In the genomic region with DNA sequence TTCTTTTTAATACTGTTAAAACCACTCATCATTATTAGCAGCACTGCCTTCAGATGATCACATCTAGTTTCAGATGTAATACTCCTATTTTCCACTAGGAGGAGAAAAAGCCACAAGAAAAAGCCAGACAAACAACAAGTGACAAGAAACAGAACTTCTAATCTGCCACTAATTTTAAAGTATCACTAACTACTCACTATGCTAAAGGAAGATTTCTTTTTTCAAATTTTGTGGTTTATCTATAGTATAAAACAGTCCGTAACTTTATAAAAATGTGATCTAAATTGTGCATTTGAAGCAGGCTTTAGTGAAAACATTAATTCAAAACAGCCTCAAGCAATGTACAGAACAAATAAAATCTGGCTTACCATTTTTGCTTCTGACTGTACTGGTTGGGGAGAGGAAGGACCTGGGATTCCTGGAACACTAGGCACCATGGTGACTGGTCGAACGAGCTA, we compare ENCODE assay signal across 8 cellular contexts. TPM values are rescaled to one million over a fixed set of nuclear protein-coding genes. Genes with fewer than 3 reads are reported as not detected.
A peak's percentile ranks its signal among the peaks of the same experiment; 100 is the strongest.
DNase-seq lines count a peak whose midpoint lies in the region; ATAC-seq, FAIRE-seq and TF ChIP-seq lines count a peak whose summit lies in the region.

No MANE protein-coding gene starts in this region.

- H3K9me3 ChIP-seq in DND-41 (ENCODE audit: insufficient read depth, low read length, severe bottlenecking) = no peaks in the 10 kb centered on the region
- no peaks in the 10 kb centered on the region for H3K9me3 ChIP-seq in left ventricle myocardium inferior (replicated peaks)
- no peaks in the 10 kb centered on the region for H3K9me3 ChIP-seq in small intestine (ENCODE audit: control insufficient read depth, low read depth)

- no peak overlapping the region for H3K4me3 Mint-ChIP-seq in activated CD8-positive, alpha-beta T cell treated with anti-CD3 and anti-CD28 coated beads for 36 hours

- peaks cover 30% of the 10 kb centered on the region for H3K36me3 Mint-ChIP-seq in activated CD8-positive, alpha-beta T cell treated with anti-CD3 and anti-CD28 coated beads for 36 hours (ENCODE audit: low read depth)

- peaks cover 3% of the 10 kb centered on the region for H3K4me1 Mint-ChIP-seq in activated CD8-positive, alpha-beta T cell treated with anti-CD3 and anti-CD28 coated beads for 36 hours (ENCODE audit: low read depth)

- no peak for TF ChIP-seq POLR2A in GM18505 (IDR thresholded peaks at IDR 0.05; ENCODE audit: borderline replicate concordance, extremely low read depth, insufficient read depth, insufficient read length)

- ATAC-seq in DND-41 (ENCODE audit: insufficient read depth, low read depth) (peak; percentile 68; the same call in 2 of the 3 replicates), GM21526 (IDR thresholded peaks at IDR 0.05; ENCODE audit: low FRiP score, unreplicated experiment) (peak; percentile 61), GM18505 (IDR thresholded peaks at IDR 0.05; ENCODE audit: unreplicated experiment) (no peak)
- ATAC-seq in activated CD8-positive, alpha-beta T cell treated with anti-CD3 and anti-CD28 coated beads for 36 hours = peak; percentile 60

- no peaks in the 10 kb centered on the region for H3K27me3 Mint-ChIP-seq in activated CD8-positive, alpha-beta T cell treated with anti-CD3 and anti-CD28 coated beads for 36 hours

- H4K20me1 ChIP-seq in DND-41 (ENCODE audit: insufficient read depth, low read length) = no peaks in the 10 kb centered on the region

- POLR2A ChIA-PET in activated CD8-positive, alpha-beta T cell treated with anti-CD3 and anti-CD28 coated beads for 36 hours (lab: Charles Lee) = no interaction called here

- H3K4me1 ChIP-seq in DND-41 (ENCODE audit: insufficient read depth, low read length) = no peaks in the 10 kb centered on the region
- peaks cover 9% of the 10 kb centered on the region for H3K4me1 ChIP-seq in left ventricle myocardium inferior
- no peaks in the 10 kb centered on the region for H3K4me1 ChIP-seq in small intestine (ENCODE audit: control insufficient read depth in 2 of 2, insufficient read depth in 1 of 2, low read depth in 1 of 2, low read length in 1 of 2)

- WGBS in small intestine, 3 donors = 86 to 90% (median 88%) methylated on average over 3 of the region's 3 CpGs

- H3K79me2 ChIP-seq in DND-41 (ENCODE audit: insufficient read depth, low read length) = no peaks in the 10 kb centered on the region

- H3K27me3 ChIP-seq in DND-41 (ENCODE audit: insufficient read depth, low read length, poor library complexity) (no peaks in the 10 kb centered on the region), left ventricle myocardium inferior (ENCODE audit: low read depth) (no peaks in the 10 kb centered on the region), small intestine (ENCODE audit: control insufficient read depth in 2 of 2, insufficient read depth in 2 of 2, low read length in 2 of 2) (no peaks in the 10 kb centered on the region)

- FAIRE-seq in small intestine (lab: Jason Lieb, UNC) = no peak

- peak overlapping the region; percentile 32 for H3K27ac Mint-ChIP-seq in activated CD8-positive, alpha-beta T cell treated with anti-CD3 and anti-CD28 coated beads for 36 hours

- H3K27ac ChIP-seq in DND-41 (ENCODE audit: low read length) (no peak overlapping the region), left ventricle myocardium inferior (replicated peaks) (no peak overlapping the region), small intestine (ENCODE audit: low read depth in 1 of 2, low read length in 1 of 2) (no peak overlapping the region)

- H3K36me3 ChIP-seq in DND-41 (ENCODE audit: insufficient read depth, low read length) (peaks cover 89% of the 10 kb centered on the region), left ventricle myocardium inferior (peaks cover 78% of the 10 kb centered on the region), small intestine (ENCODE audit: control insufficient read depth in 2 of 2, insufficient read depth in 2 of 2, low read length in 2 of 2) (peaks cover 2 to 5% of the 10 kb centered on the region in 2 donors)

- H3K4me3 ChIP-seq in DND-41 (ENCODE audit: low read depth in 1 of 2, low read length in 2 of 2) (no peak overlapping the region), left ventricle myocardium inferior (no peak overlapping the region), small intestine (ENCODE audit: low read depth in 1 of 2, low read length in 2 of 2) (no peak overlapping the region)

- no peak overlapping the region for H3K9ac ChIP-seq in DND-41 (ENCODE audit: low read depth, low read length)

- no peak overlapping the region for H2AFZ ChIP-seq in DND-41 (ENCODE audit: low read depth, low read length)

- TF ChIP-seq CTCF in DND-41 (IDR thresholded peaks at IDR 0.05; ENCODE audit: borderline replicate concordance, extremely low read depth, low read length, poor library complexity, severe bottlenecking) = peak; percentile 67
- peak; percentile 93 for TF ChIP-seq CTCF in activated CD8-positive, alpha-beta T cell treated with anti-CD3 and anti-CD28 coated beads for 36 hours (IDR thresholded peaks at IDR 0.05)
- TF ChIP-seq CTCF in left ventricle myocardium inferior (IDR thresholded peaks at IDR 0.05; ENCODE audit: borderline replicate concordance) = peak; percentile 83

- DNase-seq in DND-41 = no peak
- peak; percentile 30 for DNase-seq in NCI-H1105 (lab: John Stamatoyannopoulos, UW)
- no peak for DNase-seq in activated CD8-positive, alpha-beta T cell treated with anti-CD3 and anti-CD28 coated beads for 36 hours
- DNase-seq in left ventricle myocardium inferior = no peak
- peak; percentile 66 for DNase-seq in small intestine
- DNase-seq in NCI-H187 (lab: John Stamatoyannopoulos, UW) = no peak

- CTCF ChIA-PET in activated CD8-positive, alpha-beta T cell treated with anti-CD3 and anti-CD28 coated beads for 36 hours (lab: Charles Lee) = interaction anchor here (0.7 to 1.7 kb wide), 10 partner anchors 10 to 139 kb away, joined by 3 to 6 read pairs (median 4); no protein-coding TSS in a partner anchor

- H3K9me3 Mint-ChIP-seq in activated CD8-positive, alpha-beta T cell treated with anti-CD3 and anti-CD28 coated beads for 36 hours = no peaks in the 10 kb centered on the region

- intact Hi-C loops in activated CD8-positive, alpha-beta T cell treated with anti-CD3 and anti-CD28 coated beads for 36 hours (cut with micrococcal nuclease) = no loop called here
- intact Hi-C loops in left ventricle myocardium inferior (cut with micrococcal nuclease) = loop anchor here (10.0 kb wide), 1 partner anchor 174 kb away; no protein-coding TSS in a partner anchor

- H3K4me2 ChIP-seq in DND-41 (ENCODE audit: insufficient read depth, low read length) = no peak overlapping the region

RNA-seq across cellular contexts. Expression of gene ATF2, which starts 56.8 kb away (rescaled TPM):
- total RNA-seq in activated CD8-positive, alpha-beta T cell treated with anti-CD3 and anti-CD28 coated beads for 36 hours = 10 to 100 TPM; 42.9 to 48.4 TPM
- 24.1 TPM for total RNA-seq in left ventricle myocardium inferior
- 10 to 100 TPM; 11.6 to 15.0 (median 11.6) TPM for polyA plus RNA-seq in small intestine

Comparison
In these comparisons a context has a peak if more than half of its experiments do, and no peak if none do; other contexts are left out.
1. DNase-seq: peak in NCI-H1105 (single experiment) and small intestine (single experiment); none in DND-41 (single experiment), activated CD8-positive, alpha-beta T cell treated with anti-CD3 and anti-CD28 coated beads for 36 hours (single experiment), left ventricle myocardium inferior (single experiment) and NCI-H187 (0 of 2).
2. Peak in every context shown above with its lines, with median percentiles within 50 percentile points of each other: CTCF ChIP-seq.